ENCODE assay signal across 1 cellular context in genomic region chrX:101407167-101407747, GRCh38.
TF ChIP-seq lines count a peak whose summit lies in the region.

No MANE protein-coding gene starts in this region.

TF ChIP-seq in H1, 55 proteins besides CTCF, POLR2A, EP300 and RAD21:
- TF ChIP-seq MAX (IDR thresholded peaks at IDR 0.05) (no peak), CTBP2 (IDR thresholded peaks at IDR 0.05; ENCODE audit: borderline replicate concordance, insufficient read depth, insufficient read length, low read length) (no peak), TAF7 (optimal IDR thresholded peaks at IDR 0.05; ENCODE audit: borderline replicate concordance, low read depth, low read length) (no peak), GABPA (IDR thresholded peaks at IDR 0.05; ENCODE audit: borderline replicate concordance, insufficient read depth, low read length) (no peak)
